In genomic region chr7:40298421-40298820, GRCh38 we compare ENCODE assay signal across 19 cellular contexts.
DNase-seq lines count a peak whose midpoint lies in the region; ATAC-seq, FAIRE-seq and TF ChIP-seq lines count a peak whose summit lies in the region.
"Had no signal": no experiment of that assay in that cellular context is flagged by ENCODE, and none has a peak within 500 bp of the region (broad histone marks: within the 10 kb centered on the region; RNA-seq: fewer than 3 reads in every experiment).

No MANE protein-coding gene starts in this region.

- H2AFZ ChIP-seq in mesenchymal stem cell (ENCODE audit: low read depth, low read length): no peak overlapping the region
- H2AFZ ChIP-seq: PC-9 had no signal

- H3K9me3 ChIP-seq in mesenchymal stem cell (ENCODE audit: control insufficient read depth, low read length) (no peaks in the 10 kb centered on the region), uterus (no peaks in the 10 kb centered on the region)

- ATAC-seq in GM21381 (IDR thresholded peaks at IDR 0.05; ENCODE audit: unreplicated experiment) (no peak), GM21528 (IDR thresholded peaks at IDR 0.05; ENCODE audit: low FRiP score, unreplicated experiment) (no peak)
- ATAC-seq: sciatic nerve; stimulated activated naive B cell treated with anti-CD40 and anti-IgM and Interleukin-4, amounts not matched to agents 10 μg/mL and 1 μg/mL and 100 μg/mL, for 72 hours had no signal

- H2BK12ac ChIP-seq in mesenchymal stem cell (ENCODE audit: low read length in 2 of 2): no peak overlapping the region

- intact Hi-C loops in uterus (cut with DNase I; ENCODE audit: low total_unique reads): no loop called here

- H3K9ac ChIP-seq in mesenchymal stem cell (ENCODE audit: low read length): no peak overlapping the region

- DNase-seq in AG10803 (ENCODE audit: low read depth) (peak; percentile 88), RCC 7860 (ENCODE audit: low spot score) (peak; percentile 81), dedifferentiated amniotic fluid mesenchymal stem cell (ENCODE audit: extremely low spot score) (peak; percentile 30), mesenchymal stem cell (peak; percentile 88), KG1 (lab: John Stamatoyannopoulos, UW) (no peak), uterus (no peak)
- DNase-seq: activated naive CD4-positive, alpha-beta T cell; caudate nucleus; DMS 273 treated with DMSO at 0.1 percent for 48 hours; hippocampal formation; Karpas-422; NCI-H1694; NCI-H510A treated with DMSO at 0.1 percent for 48 hours; nephron progenitor cell; PC-9; stimulated activated naive B cell treated with anti-CD40 and anti-IgM and Interleukin-4, amounts not matched to agents 10 μg/mL and 1 μg/mL and 100 μg/mL, for 72 hours had no signal

- no peak overlapping the region for H2BK120ac ChIP-seq in mesenchymal stem cell (ENCODE audit: low read depth, low read length)

- no peak overlapping the region for H3K14ac ChIP-seq in mesenchymal stem cell (ENCODE audit: low read length in 2 of 2)

- H2AK5ac ChIP-seq in mesenchymal stem cell (ENCODE audit: low read length, severe bottlenecking): no peak overlapping the region

- no peak for TF ChIP-seq POLR2A in uterus (IDR thresholded peaks at IDR 0.05)

- no peak for FAIRE-seq in RCC 7860 (lab: Jason Lieb, UNC)

- H3K4ac ChIP-seq in mesenchymal stem cell (ENCODE audit: low read depth in 1 of 2, low read length in 2 of 2): no peak overlapping the region

- H2BK15ac ChIP-seq in mesenchymal stem cell (ENCODE audit: low read depth, poor library complexity, severe bottlenecking): no peak overlapping the region

- TF ChIP-seq CTCF in AG10803 (conservative IDR thresholded peaks at IDR 0.05; ENCODE audit: low read length) (no peak), uterus (IDR thresholded peaks at IDR 0.05) (no peak)

- no peak overlapping the region for H3K4me3 ChIP-seq in AG10803 (ENCODE audit: low read length)
- H3K4me3 ChIP-seq in mesenchymal stem cell (ENCODE audit: insufficient read depth in 1 of 2, low read depth in 1 of 2, low read length in 2 of 2): no peak overlapping the region
- H3K4me3 ChIP-seq in uterus: no peak overlapping the region
- H3K4me3 ChIP-seq: PC-9 had no signal

- H3K36me3 ChIP-seq in mesenchymal stem cell (ENCODE audit: control insufficient read depth in 1 of 2, insufficient read depth in 2 of 2, low read depth in 1 of 2, low read length in 2 of 2): no peaks in the 10 kb centered on the region
- no peaks in the 10 kb centered on the region for H3K36me3 ChIP-seq in uterus

- no peak overlapping the region for H3K4me2 ChIP-seq in mesenchymal stem cell (ENCODE audit: low read length, poor library complexity, severe bottlenecking)
- H3K4me2 ChIP-seq: PC-9 had no signal

- peaks cover 2% of the 10 kb centered on the region for H3K4me1 ChIP-seq in mesenchymal stem cell (ENCODE audit: control insufficient read depth, insufficient read depth, low read depth, low read length)
- H3K4me1 ChIP-seq in uterus: no peaks in the 10 kb centered on the region

- no peak overlapping the region for H4K8ac ChIP-seq in mesenchymal stem cell (ENCODE audit: low read length)

- H3K79me1 ChIP-seq in mesenchymal stem cell (replicated peaks; ENCODE audit: low read length, poor library complexity, severe bottlenecking): no peaks in the 10 kb centered on the region

- WGBS in mesenchymal stem cell: no CpG with 5 or more reads among the region's 2 CpGs

- H3K27me3 ChIP-seq in mesenchymal stem cell (ENCODE audit: control insufficient read depth in 1 of 2, insufficient read depth in 1 of 2, low read length in 2 of 2) (no peaks in the 10 kb centered on the region), uterus (no peaks in the 10 kb centered on the region)

- no peak overlapping the region for H3K23ac ChIP-seq in mesenchymal stem cell (ENCODE audit: low read length in 2 of 2)

- H3K27ac ChIP-seq in mesenchymal stem cell (ENCODE audit: low read length, poor library complexity, severe bottlenecking) (peak overlapping the region; percentile 88), uterus (no peak overlapping the region)
- H3K27ac ChIP-seq: PC-9 had no signal

- no peak overlapping the region for H3K18ac ChIP-seq in mesenchymal stem cell (ENCODE audit: low read depth in 1 of 2, low read length in 2 of 2)

- no peak overlapping the region for H4K91ac ChIP-seq in mesenchymal stem cell (ENCODE audit: low read length)

- no peak overlapping the region for H2BK5ac ChIP-seq in mesenchymal stem cell (ENCODE audit: low read depth, low read length, poor library complexity, severe bottlenecking)

Comparison
In these comparisons a context has a peak if more than half of its experiments do, and no peak if none do; other contexts are left out.
1. DNase-seq: peak in AG10803 (single experiment), RCC 7860 (single experiment), dedifferentiated amniotic fluid mesenchymal stem cell (single experiment) and mesenchymal stem cell (single experiment); none in KG1 (single experiment) and uterus (0 of 2).